In the genomic region with DNA sequence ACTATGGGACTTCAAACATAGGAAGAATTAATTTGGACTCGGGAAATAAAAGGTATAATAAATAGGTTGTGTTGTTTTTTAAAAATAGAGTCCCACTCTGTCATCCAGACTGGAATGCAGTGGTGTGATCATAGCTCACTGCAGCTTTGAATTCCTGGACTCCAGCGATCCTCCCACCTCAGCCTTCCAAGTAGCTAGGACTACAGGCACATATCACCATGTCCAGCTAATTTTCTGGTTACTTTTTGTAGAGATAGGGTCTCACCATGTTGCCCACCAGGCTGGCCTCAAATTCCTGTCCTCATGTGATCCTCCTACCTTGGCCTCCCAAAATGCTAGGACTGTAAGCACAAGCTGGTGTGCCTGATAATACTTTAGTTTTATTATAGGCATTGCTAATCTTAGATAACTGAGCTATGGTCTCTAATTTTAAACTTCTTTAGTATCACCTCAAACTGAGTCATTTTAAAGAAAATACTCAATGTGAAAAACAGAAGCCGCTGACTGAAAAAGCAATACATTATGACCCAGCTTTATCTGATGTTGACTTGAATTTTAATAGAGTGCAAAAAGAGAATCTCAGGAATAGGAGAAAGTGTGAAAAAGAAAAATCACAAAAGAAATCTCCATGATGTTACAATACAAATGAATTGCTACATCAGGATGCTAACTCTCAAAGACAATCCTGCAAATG, we compare ENCODE assay signal across 23 cellular contexts.
"Had no signal": no experiment of that assay in that cellular context is flagged by ENCODE, and none has a peak within 500 bp of the region (broad histone marks: within the 10 kb centered on the region; RNA-seq: fewer than 3 reads in every experiment).

No MANE protein-coding gene starts in this region.

- FAIRE-seq: bronchial epithelial cell, RCC 7860 had no signal

- H3K9me3 ChIP-seq: adrenal gland, MG63 had no signal

- H3K4me1 ChIP-seq: adrenal gland had no signal

- H3K36me3 ChIP-seq: adrenal gland, MG63 had no signal

- H3K27me3 Mint-ChIP-seq: activated CD8-positive, alpha-beta T cell treated with anti-CD3 and anti-CD28 coated beads for 36 hours; activated naive CD8-positive, alpha-beta T cell treated with anti-CD3 and anti-CD28 coated beads, Interleukin-2, amount 10 ng/mL, durations not matched to agents 7 days and 5 days had no signal

- H3K4me3 Mint-ChIP-seq: activated CD8-positive, alpha-beta T cell treated with anti-CD3 and anti-CD28 coated beads for 36 hours; activated naive CD8-positive, alpha-beta T cell treated with anti-CD3 and anti-CD28 coated beads, Interleukin-2, amount 10 ng/mL, durations not matched to agents 7 days and 5 days; activated T-cell treated with anti-CD3 and anti-CD28 coated beads, Interleukin-2, amount 50 U/mL, for 72 hours; T-helper 1 cell treated with Interleukin-12 subunit alpha and Interleukin-12 subunit beta and Interleukin-4 antibody, amounts not matched to agents 30 μg/mL and 1 μg/mL, for 36 hours had no signal

- DNase-seq: activated CD4-positive, alpha-beta T cell treated with anti-CD3 and anti-CD28 coated beads for 4 hours; activated CD8-positive, alpha-beta memory T cell treated with anti-CD3 and anti-CD28 coated beads, Interleukin-2, amount 50 U/mL, for 4 hours; activated CD8-positive, alpha-beta T cell treated with anti-CD3 and anti-CD28 coated beads for 36 hours; activated naive CD4-positive, alpha-beta T cell treated with anti-CD3 and anti-CD28 coated beads, Interleukin-2, amount 50 U/mL, for 16 hours; activated naive CD8-positive, alpha-beta T cell treated with anti-CD3 and anti-CD28 coated beads, Interleukin-2, amount 10 ng/mL, durations not matched to agents 7 days and 5 days; activated T-cell treated with anti-CD3 and anti-CD28 coated beads, Interleukin-2, amount 50 U/mL, for 72 hours; adrenal gland; anterior cingulate cortex; central memory CD4-positive, alpha-beta T cell; MG63; MV-4-11; NCI-H1105; NCI-H1436; NCI-H1694 treated with DMSO at 0.1 percent for 48 hours; NCI-H2081; NCI-H446; NCI-H524; PC-3; SHP77 treated with DMSO at 0.1 percent for 48 hours had no signal

- H3K4me1 Mint-ChIP-seq: activated naive CD8-positive, alpha-beta T cell treated with anti-CD3 and anti-CD28 coated beads, Interleukin-2, amount 10 ng/mL, durations not matched to agents 7 days and 5 days had no signal

- H3K27ac ChIP-seq: adrenal gland had no signal

- ATAC-seq: activated CD4-positive, CD25-positive, alpha-beta regulatory T cell treated with anti-CD3 and anti-CD28 coated beads, Interleukin-2, amount 50 U/mL, for 24 hours; activated CD8-positive, alpha-beta T cell treated with anti-CD3 and anti-CD28 coated beads for 36 hours; PC-3 had no signal

- H3K27ac Mint-ChIP-seq: activated CD8-positive, alpha-beta T cell treated with anti-CD3 and anti-CD28 coated beads for 36 hours; activated naive CD8-positive, alpha-beta T cell treated with anti-CD3 and anti-CD28 coated beads, Interleukin-2, amount 10 ng/mL, durations not matched to agents 7 days and 5 days; activated T-cell treated with anti-CD3 and anti-CD28 coated beads, Interleukin-2, amount 50 U/mL, for 72 hours; T-helper 1 cell treated with Interleukin-12 subunit alpha and Interleukin-12 subunit beta and Interleukin-4 antibody, amounts not matched to agents 30 μg/mL and 1 μg/mL, for 36 hours had no signal

- H3K4me3 ChIP-seq: adrenal gland, MG63 had no signal

- H3K27me3 ChIP-seq: adrenal gland, MG63 had no signal
